1 cellular context compared by ENCODE assay signal in genomic region chr1:115300087-115300856, GRCh38.
A peak's percentile ranks its signal among the peaks of the same experiment; 100 is the strongest.
TF ChIP-seq lines count a peak whose summit lies in the region.

No MANE protein-coding gene starts in this region.

TF ChIP-seq in SK-N-SH, 30 proteins besides CTCF, POLR2A, EP300 and RAD21 (continued from another document):
- TF ChIP-seq SIN3A (IDR thresholded peaks at IDR 0.05; ENCODE audit: borderline replicate concordance, low read depth, low read length), result no peak
- TF ChIP-seq POLR2AphosphoS5 (IDR thresholded peaks at IDR 0.05; ENCODE audit: low read depth, low read length), result 0 out of 2 replicates have a peak, but pooled peaks have one; percentile 26
- no peak for TF ChIP-seq ZBTB33 (IDR thresholded peaks at IDR 0.05; ENCODE audit: borderline replicate concordance, low read depth)
- TF ChIP-seq USF2 (IDR thresholded peaks at IDR 0.05; ENCODE audit: borderline replicate concordance, low read depth, low read length), result no peak
- TF ChIP-seq TEAD4 (IDR thresholded peaks at IDR 0.05; ENCODE audit: borderline replicate concordance, insufficient read depth), result peak; percentile 49; the same call in 1 of the 2 replicates
- no peak for TF ChIP-seq GABPA (IDR thresholded peaks at IDR 0.05; ENCODE audit: low read depth)
- TF ChIP-seq FOSL2 (IDR thresholded peaks at IDR 0.05; ENCODE audit: borderline replicate concordance, low read depth), result peak; percentile 76; the same call in 1 of the 2 replicates
- peak; percentile 87 for TF ChIP-seq PBX3 (IDR thresholded peaks at IDR 0.05)
- TF ChIP-seq MEF2A (IDR thresholded peaks at IDR 0.05; ENCODE audit: borderline replicate concordance, low read depth), result no peak
- 0 out of 2 replicates have a peak, but pooled peaks have one; percentile 10 for TF ChIP-seq RXRA (IDR thresholded peaks at IDR 0.05; ENCODE audit: borderline replicate concordance, low read depth)
- TF ChIP-seq GATA2 (CRISPR knock-in tag; IDR thresholded peaks at IDR 0.05), result no peak
- TF ChIP-seq JUND (IDR thresholded peaks at IDR 0.05), result peak; percentile 84
- TF ChIP-seq USF1 (IDR thresholded peaks at IDR 0.05; ENCODE audit: borderline replicate concordance, low read depth), result no peak
- no peak for TF ChIP-seq MXI1 (IDR thresholded peaks at IDR 0.05; ENCODE audit: low read depth, low read length)
- no peak for TF ChIP-seq YY1 (IDR thresholded peaks at IDR 0.05; ENCODE audit: low read depth)
- peak; percentile 69; the same call in 1 of the 2 replicates for TF ChIP-seq TCF12 (IDR thresholded peaks at IDR 0.05)
- TF ChIP-seq CHD2 (IDR thresholded peaks at IDR 0.05; ENCODE audit: low read length, partially characterized antibody), result no peak
- TF ChIP-seq MAX (IDR thresholded peaks at IDR 0.05; ENCODE audit: low read depth), result peak; percentile 76
- no peak for TF ChIP-seq NRF1 (IDR thresholded peaks at IDR 0.05; ENCODE audit: low read depth, low read length)
- no peak for TF ChIP-seq RCOR1 (IDR thresholded peaks at IDR 0.05; ENCODE audit: low read length)
- TF ChIP-seq IRF3 (IDR thresholded peaks at IDR 0.05; ENCODE audit: low read depth, low read length), result no peak
